ENCODE assay signal across 25 cellular contexts in genomic region chr21:42639646-42640152, GRCh38. TPM values are rescaled to one million over a fixed set of nuclear protein-coding genes. Genes with fewer than 3 reads are reported as not detected.
DNase-seq lines count a peak whose midpoint lies in the region; ATAC-seq, FAIRE-seq and TF ChIP-seq lines count a peak whose summit lies in the region.
"Had no signal": no experiment of that assay in that cellular context is flagged by ENCODE, and none has a peak within 500 bp of the region (broad histone marks: within the 10 kb centered on the region; RNA-seq: fewer than 3 reads in every experiment).

No MANE protein-coding gene starts in this region.

- no peak for TF ChIP-seq EP300 in H1 (IDR thresholded peaks at IDR 0.05; ENCODE audit: borderline replicate concordance in 1 of 2, low read depth in 2 of 2, low read length in 2 of 2)
- TF ChIP-seq EP300 in stomach (IDR thresholded peaks at IDR 0.05) = no peak

- POLR2A ChIA-PET in activated CD4-positive, alpha-beta T cell treated with anti-CD3 and anti-CD28 coated beads, Interleukin-2, amount 10 ng/mL, durations not matched to agents 7 days and 5 days (lab: Charles Lee) = no interaction called here
- POLR2A ChIA-PET in H1 (lab: Charles Lee; ENCODE audit: partially characterized antibody) = no interaction called here

- CTCF ChIA-PET in activated CD4-positive, alpha-beta T cell treated with anti-CD3 and anti-CD28 coated beads, Interleukin-2, amount 10 ng/mL, durations not matched to agents 7 days and 5 days (lab: Charles Lee) = no interaction called here
- CTCF ChIA-PET in H1 (lab: Charles Lee; ENCODE audit: partially characterized antibody) = interaction anchor here (0.9 to 10.7 kb wide), 3 partner anchors 14 to 43 kb away, joined by 3 to 112 read pairs (median 3); partner anchors contain the start of gene PDE9A

- H3K4me3 ChIP-seq in H1 (ENCODE audit: extremely low read depth in 1 of 4, insufficient read depth in 2 of 4, low read depth in 3 of 4, low read length in 4 of 4) (no peak overlapping the region), mucosa of descending colon (no peak overlapping the region), stomach (no peak overlapping the region), tibial artery (no peak overlapping the region)
- H3K4me3 ChIP-seq: BLaER1 treated with 17β-estradiol and CSF1 and Interleukin-3, amounts not matched to agents 10 nM and 100 nM; K562; Peyer's patch; SJCRH30 had no signal

- H3K9ac ChIP-seq in H1 (replicated peaks in 1 of 4; ENCODE audit: extremely low read depth in 1 of 4, low read depth in 3 of 4, low read length in 3 of 4) = no peak overlapping the region
- H3K9ac ChIP-seq: BLaER1 treated with 17β-estradiol and CSF1 and Interleukin-3, amounts not matched to agents 10 nM and 100 nM had no signal

- peak; percentile 60 for ATAC-seq in mucosa of descending colon
- no peak for ATAC-seq in HG02852 (IDR thresholded peaks at IDR 0.05; ENCODE audit: unreplicated experiment)
- ATAC-seq: K562 had no signal

- no peak for DNase-seq in activated CD4-positive, alpha-beta T cell treated with anti-CD3 and anti-CD28 coated beads, Interleukin-2, amount 10 ng/mL, durations not matched to agents 7 days and 5 days
- DNase-seq in activated CD4-positive, alpha-beta T cell treated with anti-CD3 and anti-CD28 coated beads for 48 hours = no peak
- DNase-seq in H1 (ENCODE audit: low read depth in 1 of 2, low spot score in 2 of 2) (no peak), mucosa of descending colon (peak in 2 of 3 donors; percentile 24 to 40), stomach (peak; percentile 38), tibial artery (no peak)
- no peak for DNase-seq in activated naive CD4-positive, alpha-beta T cell treated with Interleukin-2 at 50 U/mL for 16 hours
- DNase-seq: 8988T; CD4-positive, alpha-beta memory T cell; DMS153; GDM1; NCI-H1092 treated with DMSO at 0.1 percent for 48 hours; NCI-H146; NCI-H2029; NCI-H2171; NCI-H345; NCI-H524 treated with DMSO at 0.1 percent for 48 hours; NCI-H82; SJCRH30 had no signal

- H3K79me2 ChIP-seq in H1 (ENCODE audit: control insufficient read depth in 1 of 2, insufficient read depth in 2 of 2, low read length in 2 of 2) = no peaks in the 10 kb centered on the region

- TF ChIP-seq POLR2A in H1 (IDR thresholded peaks at IDR 0.05; ENCODE audit: control extremely low read depth in 1 of 2, low read depth in 2 of 2, low read length in 2 of 2) (no peak), stomach (IDR thresholded peaks at IDR 0.05) (no peak)

- peaks cover 9% of the 10 kb centered on the region; the same call in 1 of the 2 replicates for H3K23me2 ChIP-seq in H1 (ENCODE audit: low read depth, low read length)

- no peaks in the 10 kb centered on the region for H3K4me1 Mint-ChIP-seq in activated CD4-positive, alpha-beta T cell treated with anti-CD3 and anti-CD28 coated beads, Interleukin-2, amount 10 ng/mL, durations not matched to agents 7 days and 5 days
- H3K4me1 Mint-ChIP-seq: CD4-positive, alpha-beta memory T cell had no signal

- no peaks in the 10 kb centered on the region for H3K9me3 Mint-ChIP-seq in activated CD4-positive, alpha-beta T cell treated with anti-CD3 and anti-CD28 coated beads, Interleukin-2, amount 10 ng/mL, durations not matched to agents 7 days and 5 days
- H3K9me3 Mint-ChIP-seq: CD4-positive, alpha-beta memory T cell had no signal

- H3K9me3 ChIP-seq in H1 (ENCODE audit: insufficient read depth in 2 of 2, low read depth in 1 of 2, low read length in 1 of 2) (no peaks in the 10 kb centered on the region), mucosa of descending colon (no peaks in the 10 kb centered on the region), stomach (no peaks in the 10 kb centered on the region), tibial artery (no peaks in the 10 kb centered on the region)
- H3K9me3 ChIP-seq: BLaER1 treated with 17β-estradiol and CSF1 and Interleukin-3, amounts not matched to agents 10 nM and 100 nM; Peyer's patch; SJCRH30 had no signal

- FAIRE-seq in H1 (lab: Jason Lieb, UNC) = no peak
- FAIRE-seq: GM19239, H54, K562 had no signal

- H3K27ac Mint-ChIP-seq in activated CD4-positive, alpha-beta T cell treated with anti-CD3 and anti-CD28 coated beads, Interleukin-2, amount 10 ng/mL, durations not matched to agents 7 days and 5 days = peak overlapping the region; percentile 11

- TF ChIP-seq RAD21 in H1 (IDR thresholded peaks at IDR 0.05 in 1 of 2, conservative IDR thresholded peaks at IDR 0.05 in 1 of 2; ENCODE audit: low read depth in 2 of 2, low read length in 2 of 2) = no peak

- 0 out of 2 replicates have a peak overlapping the region, but pooled peaks have one; percentile 39 for H2AK5ac ChIP-seq in H1 (ENCODE audit: low read depth, low read length)

- peak overlapping the region; percentile 8 for H3K4ac ChIP-seq in H1 (replicated peaks; ENCODE audit: insufficient read length, low read depth, low read length)

- H2BK20ac ChIP-seq in H1 (ENCODE audit: low read length) = no peak overlapping the region

- no peaks in the 10 kb centered on the region for H3K79me1 ChIP-seq in H1 (ENCODE audit: low read depth, low read length)

- no peak overlapping the region for H3K4me3 Mint-ChIP-seq in activated CD4-positive, alpha-beta T cell treated with anti-CD3 and anti-CD28 coated beads, Interleukin-2, amount 10 ng/mL, durations not matched to agents 7 days and 5 days
- H3K4me3 Mint-ChIP-seq: CD4-positive, alpha-beta memory T cell had no signal

- H3K27me3 Mint-ChIP-seq in activated CD4-positive, alpha-beta T cell treated with anti-CD3 and anti-CD28 coated beads, Interleukin-2, amount 10 ng/mL, durations not matched to agents 7 days and 5 days = peaks cover 11% of the 10 kb centered on the region

- no peak overlapping the region for H4K5ac ChIP-seq in H1 (ENCODE audit: insufficient read length, low read depth, low read length)

- H3K4me1 ChIP-seq in H1 (replicated peaks in 1 of 4; ENCODE audit: control insufficient read depth in 3 of 4, insufficient read depth in 4 of 4, low read length in 3 of 4) (peaks cover 2 to 21% (median 10%) of the 10 kb centered on the region in 4 experiments; a peak in 6 of 7 replicates), mucosa of descending colon (ENCODE audit: low read depth) (peaks cover 8% of the 10 kb centered on the region), stomach (peaks cover 0 to 31% (median 24%) of the 10 kb centered on the region in 4 donors), tibial artery (peaks cover 0 to 8% (median 2%) of the 10 kb centered on the region in 4 donors)
- H3K4me1 ChIP-seq: BLaER1 treated with 17β-estradiol and CSF1 and Interleukin-3, amounts not matched to agents 10 nM and 100 nM; SJCRH30 had no signal

- no peak overlapping the region for H3K56ac ChIP-seq in H1 (replicated peaks; ENCODE audit: insufficient read length, low read depth, low read length)

- intact Hi-C loops in mucosa of descending colon (cut with DNase I, micrococcal nuclease) = no loop called here
- intact Hi-C loops in stomach (cut with DNase I; ENCODE audit: low total_unique reads) = no loop called here
- intact Hi-C loops in tibial artery (cut with DNase I; ENCODE audit: low total_unique reads) = no loop called here

- no peak overlapping the region for H4K8ac ChIP-seq in H1 (ENCODE audit: extremely low read depth, insufficient read depth, low read length)

- peaks cover 0 to 3% of the 10 kb centered on the region in 2 experiments for H4K20me1 ChIP-seq in H1 (replicated peaks in 1 of 2; ENCODE audit: control insufficient read depth in 1 of 2, insufficient read depth in 2 of 2, low read length in 2 of 2)

- H2BK12ac ChIP-seq in H1 (ENCODE audit: low read depth, low read length) = peak overlapping the region; percentile 92; the same call in 1 of the 2 replicates

- peak overlapping the region; percentile 97 for H2BK15ac ChIP-seq in H1 (ENCODE audit: low read length)

- 77% methylated on average over 8 of the region's 8 CpGs; no CpG with 5 or more reads in 1 of the 2 experiments for WGBS in H1 (ENCODE audit: extremely low coverage in 1 of 2, insufficient coverage in 1 of 2, insufficient read length in 1 of 2, insufficient replicate concordance in 2 of 2, low coverage in 1 of 2, low lambda C conversion rate in 2 of 2, missing lambda C conversion rate in 1 of 2), 2 experiments
- 64 to 80% (median 69%) methylated on average over 8 of the region's 8 CpGs for WGBS in stomach, 5 donors

- TF ChIP-seq CTCF in H1 (IDR thresholded peaks at IDR 0.05; ENCODE audit: control extremely low read depth in 1 of 3, insufficient read depth in 1 of 3, low read depth in 1 of 3, low read length in 3 of 3) = no peak
- no peak for TF ChIP-seq CTCF in mucosa of descending colon (IDR thresholded peaks at IDR 0.05)
- TF ChIP-seq CTCF in stomach (IDR thresholded peaks at IDR 0.05) = no peak
- no peak for TF ChIP-seq CTCF in tibial artery (IDR thresholded peaks at IDR 0.05)

- no peaks in the 10 kb centered on the region for H3K36me3 Mint-ChIP-seq in activated CD4-positive, alpha-beta T cell treated with anti-CD3 and anti-CD28 coated beads, Interleukin-2, amount 10 ng/mL, durations not matched to agents 7 days and 5 days (ENCODE audit: low read depth)
- H3K36me3 Mint-ChIP-seq: CD4-positive, alpha-beta memory T cell had no signal

- H2AFZ ChIP-seq in H1 (ENCODE audit: low read length) = no peak overlapping the region

- H2BK120ac ChIP-seq in H1 (replicated peaks; ENCODE audit: low read depth, low read length) = no peak overlapping the region

- H2BK5ac ChIP-seq in H1 (ENCODE audit: low read depth, low read length) = 0 out of 2 replicates have a peak overlapping the region, but pooled peaks have one; percentile 24

- peak overlapping the region; percentile 14 for H4K91ac ChIP-seq in H1 (replicated peaks; ENCODE audit: insufficient read length, low read length)

- no peak overlapping the region for H3K18ac ChIP-seq in H1 (ENCODE audit: extremely low read depth, low read length)

- H3K27me3 ChIP-seq in H1 (replicated peaks in 1 of 4; ENCODE audit: control insufficient read depth in 3 of 4, extremely low read depth in 1 of 4, insufficient read depth in 3 of 4, low read length in 3 of 4) = peaks cover 0 to 7% (median 3%) of the 10 kb centered on the region in 4 experiments; a peak in 3 of 7 replicates
- H3K27me3 ChIP-seq in stomach = peaks cover 0 to 58% (median 0%) of the 10 kb centered on the region in 3 donors
- peaks cover 0 to 51% of the 10 kb centered on the region in 2 donors for H3K27me3 ChIP-seq in tibial artery
- H3K27me3 ChIP-seq: Peyer's patch, SJCRH30 had no signal

- H3K23ac ChIP-seq in H1 (ENCODE audit: insufficient read length) = no peak overlapping the region

- no peak overlapping the region for H3K4me2 ChIP-seq in H1 (ENCODE audit: insufficient read depth in 1 of 2, low read depth in 2 of 2, low read length in 2 of 2)

- H3K27ac ChIP-seq in H1 (ENCODE audit: low read depth, low read length) (no peak overlapping the region), stomach (no peak overlapping the region), tibial artery (no peak overlapping the region)
- H3K27ac ChIP-seq: BLaER1 treated with 17β-estradiol and CSF1 and Interleukin-3, amounts not matched to agents 10 nM and 100 nM; SJCRH30 had no signal

- H3K36me3 ChIP-seq in H1 (ENCODE audit: control insufficient read depth in 2 of 4, insufficient read depth in 4 of 4, low read length in 3 of 4) (no peaks in the 10 kb centered on the region), mucosa of descending colon (ENCODE audit: low read depth) (no peaks in the 10 kb centered on the region), stomach (no peaks in the 10 kb centered on the region), tibial artery (no peaks in the 10 kb centered on the region)
- H3K36me3 ChIP-seq: BLaER1 treated with 17β-estradiol and CSF1 and Interleukin-3, amounts not matched to agents 10 nM and 100 nM; Peyer's patch; SJCRH30 had no signal

- H3K14ac ChIP-seq in H1 (ENCODE audit: insufficient read length) = no peak overlapping the region

RNA-seq across cellular contexts. Expression of gene PDE9A, which starts 13.7 kb away (rescaled TPM):
- 1 to 10 TPM; 4.7 to 6.1 TPM for total RNA-seq in activated CD4-positive, alpha-beta T cell treated with anti-CD3 and anti-CD28 coated beads, Interleukin-2, amount 10 ng/mL, durations not matched to agents 7 days and 5 days
- 45.7 and 45.9 TPM in 2 replicates for total RNA-seq in H1 (2021; fragmentation: NEBNext Ultra II Directional; extraction: Animal tissue kit (Norgen Biotek cat#: 25700))
- polyA plus RNA-seq in H1 (2011; rRNA removed) (39.2 and 46.7 TPM in 2 replicates), stomach (10 to 100 TPM in 1 of 3 donors, 1 to 10 TPM in 2; 8.1 to 11.9 (median 9.0) TPM)
- 39.6 TPM for polyA plus RNA-seq in H1 (2011; cell fraction: cytosol; rRNA removed)
- polyA plus RNA-seq in H1 (2011; cell fraction: nucleus; rRNA removed) = 71.9 TPM
- polyA plus RNA-seq in H1 (2012, experiment 1 of 2) = 36.3 to 41.3 TPM (median 40.5 TPM) in 4 replicates
- polyA plus RNA-seq in H1 (2012, experiment 2 of 2) = 37.8 TPM
- polyA plus RNA-seq in H1 (2013, experiment 1 of 2) = 28.8 TPM
- polyA plus RNA-seq in H1 (2013, experiment 2 of 2) = 30.4 TPM
- 22.5 and 33.8 TPM in 2 replicates for polyA minus RNA-seq in H1 (2011; rRNA and poly(A)+ RNA removed)
- 25.3 TPM for polyA minus RNA-seq in H1 (2011; cell fraction: cytosol; rRNA and poly(A)+ RNA removed)
- 43.2 TPM for polyA minus RNA-seq in H1 (2011; cell fraction: nucleus; rRNA and poly(A)+ RNA removed)
- total RNA-seq in mucosa of descending colon (100 to 1,000 TPM in 2 of 3 donors, 10 to 100 TPM in 1; 98.4 to 200 (median 167) TPM), stomach (10 to 100 TPM in 4 of 5 donors, 1 to 10 TPM in 1; 6.4 to 77.1 (median 16.8) TPM)

Comparison
In these comparisons a context has a peak if more than half of its experiments do, and no peak if none do; other contexts are left out.
1. DNase-seq: peak in mucosa of descending colon (2 of 3) and stomach (single experiment); none in activated CD4-positive, alpha-beta T cell treated with anti-CD3 and anti-CD28 coated beads, Interleukin-2, amount 10 ng/mL, durations not matched to agents 7 days and 5 days (single experiment), activated CD4-positive, alpha-beta T cell treated with anti-CD3 and anti-CD28 coated beads for 48 hours (single experiment), H1 (0 of 2), tibial artery (0 of 2) and activated naive CD4-positive, alpha-beta T cell treated with Interleukin-2 at 50 U/mL for 16 hours (single experiment).